1 cellular context compared by ENCODE assay signal in genomic region chr1:44819594-44820327, GRCh38.
TF ChIP-seq lines count a peak whose summit lies in the region.

No MANE protein-coding gene starts in this region.

TF ChIP-seq in K562, 482 proteins besides CTCF, POLR2A, EP300 and RAD21 (continued from another document):
- TF ChIP-seq REST (CRISPR knock-in tag; IDR thresholded peaks at IDR 0.05; ENCODE audit: low read depth) (0 out of 2 replicates have a peak, but pooled peaks have one; percentile 53), LARP7 (IDR thresholded peaks at IDR 0.05) (peak; percentile 86), ZBTB33 (CRISPR knock-in tag; IDR thresholded peaks at IDR 0.05) (no peak; the same call in 1 of the 2 replicates), MED1 (CRISPR knock-in tag; IDR thresholded peaks at IDR 0.05; ENCODE audit: borderline replicate concordance) (no peak; the same call in 1 of the 2 replicates), ZNF324 (CRISPR knock-in tag; IDR thresholded peaks at IDR 0.05) (no peak), ZNF395 (CRISPR knock-in tag; IDR thresholded peaks at IDR 0.05) (peak; percentile 89), SRSF1 (IDR thresholded peaks at IDR 0.05; ENCODE audit: low read depth, low read length) (no peak), HLTF (IDR thresholded peaks at IDR 0.05) (peak; percentile 40; the same call in 1 of the 2 replicates), COPS2 (conservative IDR thresholded peaks at IDR 0.05) (no peak), TAL1 (IDR thresholded peaks at IDR 0.05) (no peak), ELF2 (CRISPR knock-in tag; IDR thresholded peaks at IDR 0.05) (peak; percentile 86), CHD1 (IDR thresholded peaks at IDR 0.05; ENCODE audit: low read length) (no peak), FOSL1 (tag; conservative IDR thresholded peaks at IDR 0.05) (peak; percentile 83), ZBTB9 (CRISPR knock-in tag; IDR thresholded peaks at IDR 0.05) (peak; percentile 92), ZNF668 (CRISPR knock-in tag; IDR thresholded peaks at IDR 0.05) (peak; percentile 85; the same call in 1 of the 2 replicates), MCM7 (IDR thresholded peaks at IDR 0.05) (peak in 1 of 2 experiments; percentile 77; a peak in 1 of 4 replicates), ZNF511 (CRISPR knock-in tag; IDR thresholded peaks at IDR 0.05) (peak; percentile 79), MCM2 (IDR thresholded peaks at IDR 0.05; ENCODE audit: low read depth) (no peak), SNRNP70 (optimal IDR thresholded peaks at IDR 0.05; ENCODE audit: low read depth, low read length) (no peak), RBM22 (IDR thresholded peaks at IDR 0.05; ENCODE audit: low read depth, low read length, poor library complexity, severe bottlenecking) (no peak), ZNF408 (CRISPR knock-in tag; IDR thresholded peaks at IDR 0.05; ENCODE audit: low read depth) (no peak)
